Comparison of ENCODE assay signal across 8 cellular contexts in genomic region chr11:13465909-13466371, GRCh38. TPM values are rescaled to one million over a fixed set of nuclear protein-coding genes. Genes with fewer than 3 reads are reported as not detected.
DNase-seq lines count a peak whose midpoint lies in the region; ATAC-seq, FAIRE-seq and TF ChIP-seq lines count a peak whose summit lies in the region.

No MANE protein-coding gene starts in this region.

- no peak for ATAC-seq in K562
- ATAC-seq in lung (ENCODE audit: insufficient read depth, low FRiP score), result no peak

- no peak for TF ChIP-seq POLR2A in K562 (conservative IDR thresholded peaks at IDR 0.05)
- no peak for TF ChIP-seq POLR2A in suprapubic skin (IDR thresholded peaks at IDR 0.05)

- no peaks in the 10 kb centered on the region for H3K36me3 ChIP-seq in K562 (ENCODE audit: control insufficient read depth, insufficient read depth, low read length)
- H3K36me3 ChIP-seq in lung (ENCODE audit: control insufficient read depth in 2 of 2, insufficient read depth in 2 of 2, low read length in 2 of 2), result no peaks in the 10 kb centered on the region
- no peaks in the 10 kb centered on the region for H3K36me3 ChIP-seq in suprapubic skin

- CTCF ChIA-PET in K562 (lab: Yijun Ruan, JAX; ENCODE audit: low intra/inter-chr PET ratio), result no interaction called here
- CTCF ChIA-PET in activated naive CD4-positive, alpha-beta T cell treated with anti-CD3 and anti-CD28 coated beads for 36 hours (lab: Charles Lee), result interaction anchor here (0.8 to 3.4 kb wide), 8 partner anchors 9 to 84 kb away, joined by 3 to 20 read pairs (median 6); no protein-coding TSS in a partner anchor

- H3K4me1 ChIP-seq in K562 (replicated peaks in 1 of 2; ENCODE audit: control insufficient read depth in 2 of 2, insufficient read depth in 2 of 2, low read length in 2 of 2), result peaks cover 8 to 14% of the 10 kb centered on the region in 2 experiments
- H3K4me1 ChIP-seq in lung (ENCODE audit: control insufficient read depth in 2 of 2, insufficient read depth in 2 of 2, low read length in 2 of 2), result peaks cover 0 to 10% of the 10 kb centered on the region in 2 donors
- H3K4me1 ChIP-seq in suprapubic skin, result peaks cover 15% of the 10 kb centered on the region

- peak; percentile 21 to 51; a peak in 2 of 4 replicates for TF ChIP-seq RAD21 in K562 (CRISPR knock-in tag; conservative IDR thresholded peaks at IDR 0.05 in 1 of 2, IDR thresholded peaks at IDR 0.05 in 1 of 2)

- 2% methylated on average over 6 of the region's 6 CpGs for WGBS in K562 (ENCODE audit: insufficient coverage, low coverage, missing lambda C conversion rate)
- WGBS in lung, 2 donors, result 8 to 17% methylated on average over 6 of the region's 6 CpGs
- WGBS in suprapubic skin, result 8% methylated on average over 6 of the region's 6 CpGs

- no peak for DNase-seq in activated naive CD8-positive, alpha-beta T cell treated with anti-CD3 and anti-CD28 coated beads for 36 hours
- DNase-seq in NCI-H1694 treated with DMSO at 0.1 percent for 48 hours (lab: John Stamatoyannopoulos, UW), result peak; percentile 65
- DNase-seq in K562 (ENCODE audit: extremely low read depth in 1 of 4, low spot score in 3 of 4), result peak; percentile 11 to 28 (median 20)
- DNase-seq in lung (ENCODE audit: low spot score), result no peak
- no peak for DNase-seq in activated naive CD4-positive, alpha-beta T cell treated with anti-CD3 and anti-CD28 coated beads for 36 hours
- DNase-seq in suprapubic skin (ENCODE audit: low spot score in 2 of 2), result no peak
- no peak for DNase-seq in MV-4-11 (lab: John Stamatoyannopoulos, UW)

- peaks cover 27% of the 10 kb centered on the region for H3K4me1 Mint-ChIP-seq in activated naive CD8-positive, alpha-beta T cell (ENCODE audit: low read depth)
- peaks cover 16% of the 10 kb centered on the region for H3K4me1 Mint-ChIP-seq in activated naive CD8-positive, alpha-beta T cell treated with anti-CD3 and anti-CD28 coated beads for 36 hours
- H3K4me1 Mint-ChIP-seq in activated naive CD4-positive, alpha-beta T cell treated with anti-CD3 and anti-CD28 coated beads for 36 hours (ENCODE audit: low read depth), result peaks cover 17% of the 10 kb centered on the region

- no peaks in the 10 kb centered on the region for H3K27me3 ChIP-seq in K562 (ENCODE audit: control insufficient read depth in 2 of 2, insufficient read depth in 2 of 2, low read length in 2 of 2)
- no peaks in the 10 kb centered on the region for H3K27me3 ChIP-seq in lung (ENCODE audit: control insufficient read depth, insufficient read depth)
- peaks cover 10% of the 10 kb centered on the region for H3K27me3 ChIP-seq in suprapubic skin

- TF ChIP-seq CTCF in K562 (IDR thresholded peaks at IDR 0.05 in 2 of 3, conservative IDR thresholded peaks at IDR 0.05 in 1 of 3; ENCODE audit: insufficient read depth in 2 of 3, low read depth in 1 of 3, low read length in 3 of 3) (peak; percentile 19 to 56 (median 47); a peak in 3 of 6 replicates), lung (IDR thresholded peaks at IDR 0.05; ENCODE audit: control extremely low read depth, extremely low read depth) (peak; percentile 38), suprapubic skin (IDR thresholded peaks at IDR 0.05) (peak in 1 of 2 donors; percentile 50)

- no TSS peak for BruUV-seq in K562 (replicated peaks; lab: Mats Ljungman, UMichigan)

- H3K4me2 ChIP-seq in K562 (ENCODE audit: insufficient read depth, low read length), result no peak overlapping the region

- H3K9me3 Mint-ChIP-seq in activated naive CD8-positive, alpha-beta T cell (ENCODE audit: low read depth), result no peaks in the 10 kb centered on the region
- no peaks in the 10 kb centered on the region for H3K9me3 Mint-ChIP-seq in activated naive CD8-positive, alpha-beta T cell treated with anti-CD3 and anti-CD28 coated beads for 36 hours
- no peaks in the 10 kb centered on the region for H3K9me3 Mint-ChIP-seq in activated naive CD4-positive, alpha-beta T cell treated with anti-CD3 and anti-CD28 coated beads for 36 hours

- no peaks in the 10 kb centered on the region for H4K20me1 ChIP-seq in K562 (replicated peaks; ENCODE audit: control insufficient read depth, insufficient read depth, low read length)

- H3K27ac Mint-ChIP-seq in activated naive CD8-positive, alpha-beta T cell, result no peak overlapping the region
- no peak overlapping the region for H3K27ac Mint-ChIP-seq in activated naive CD8-positive, alpha-beta T cell treated with anti-CD3 and anti-CD28 coated beads for 36 hours
- no peak overlapping the region for H3K27ac Mint-ChIP-seq in activated naive CD4-positive, alpha-beta T cell treated with anti-CD3 and anti-CD28 coated beads for 36 hours

- no peak overlapping the region for H3K9ac ChIP-seq in K562 (ENCODE audit: insufficient read depth in 1 of 2, low read depth in 2 of 2, low read length in 2 of 2)

- peak overlapping the region; percentile 18 for H3K4me3 Mint-ChIP-seq in activated naive CD8-positive, alpha-beta T cell
- no peak overlapping the region for H3K4me3 Mint-ChIP-seq in activated naive CD8-positive, alpha-beta T cell treated with anti-CD3 and anti-CD28 coated beads for 36 hours
- H3K4me3 Mint-ChIP-seq in activated naive CD4-positive, alpha-beta T cell treated with anti-CD3 and anti-CD28 coated beads for 36 hours, result no peak overlapping the region

- H3K79me2 ChIP-seq in K562 (ENCODE audit: control insufficient read depth, insufficient read depth, low read length), result peaks cover 19% of the 10 kb centered on the region

- H3K9me1 ChIP-seq in K562 (ENCODE audit: control insufficient read depth, insufficient read depth, low read length), result no peaks in the 10 kb centered on the region

- in situ Hi-C loops in K562 (cut with MboI), result no loop called here

- no peak overlapping the region for H3K27ac ChIP-seq in K562 (ENCODE audit: extremely low read depth, low read depth, low read length)
- no peak overlapping the region for H3K27ac ChIP-seq in lung (ENCODE audit: low read depth in 1 of 2, low read length in 1 of 2)
- H3K27ac ChIP-seq in suprapubic skin, result no peak overlapping the region

- peak; percentile 6 for FAIRE-seq in K562 (lab: Jason Lieb, UNC)

- peak overlapping the region; percentile 1; the same call in 1 of the 2 replicates for H2AFZ ChIP-seq in K562 (ENCODE audit: low read depth, low read length)

- peaks cover 6% of the 10 kb centered on the region for H3K27me3 Mint-ChIP-seq in activated naive CD8-positive, alpha-beta T cell
- no peaks in the 10 kb centered on the region for H3K27me3 Mint-ChIP-seq in activated naive CD8-positive, alpha-beta T cell treated with anti-CD3 and anti-CD28 coated beads for 36 hours
- peaks cover 3% of the 10 kb centered on the region for H3K27me3 Mint-ChIP-seq in activated naive CD4-positive, alpha-beta T cell treated with anti-CD3 and anti-CD28 coated beads for 36 hours (ENCODE audit: low read depth)

- no peaks in the 10 kb centered on the region for H3K9me3 ChIP-seq in K562 (replicated peaks; ENCODE audit: control insufficient read depth, insufficient read depth, low read depth, low read length)
- H3K9me3 ChIP-seq in lung (ENCODE audit: control insufficient read depth in 2 of 2, insufficient read depth in 1 of 2, low read length in 1 of 2), result no peaks in the 10 kb centered on the region
- no peaks in the 10 kb centered on the region for H3K9me3 ChIP-seq in suprapubic skin

- no peak for TF ChIP-seq EP300 in K562 (IDR thresholded peaks at IDR 0.05; ENCODE audit: low read length)
- TF ChIP-seq EP300 in suprapubic skin (IDR thresholded peaks at IDR 0.05), result no peak

- POLR2A ChIA-PET in K562 (lab: Yijun Ruan, JAX), result no interaction called here

- H3K36me3 Mint-ChIP-seq in activated naive CD8-positive, alpha-beta T cell, result peaks cover 2% of the 10 kb centered on the region
- peaks cover 6% of the 10 kb centered on the region for H3K36me3 Mint-ChIP-seq in activated naive CD8-positive, alpha-beta T cell treated with anti-CD3 and anti-CD28 coated beads for 36 hours
- H3K36me3 Mint-ChIP-seq in activated naive CD4-positive, alpha-beta T cell treated with anti-CD3 and anti-CD28 coated beads for 36 hours (ENCODE audit: low read depth), result peaks cover 4% of the 10 kb centered on the region

- intact Hi-C loops in K562 (cut with micrococcal nuclease), result loop anchor here (10.0 kb wide), 3 partner anchors 111 to 229 kb away; partner anchors contain the start of gene FAR1
- intact Hi-C loops in activated naive CD4-positive, alpha-beta T cell treated with anti-CD3 and anti-CD28 coated beads for 36 hours (cut with micrococcal nuclease), result loop anchor here (2.0 to 5.0 kb wide), 2 partner anchors 114 to 501 kb away; no protein-coding TSS in a partner anchor

- H3K4me3 ChIP-seq in K562 (no peak overlapping the region), lung (no peak overlapping the region), suprapubic skin (no peak overlapping the region)

RNA-seq across cellular contexts. Expression of gene BTBD10, which starts 2.9 kb away (rescaled TPM):
- total RNA-seq in activated naive CD8-positive, alpha-beta T cell treated with anti-CD3 and anti-CD28 coated beads for 36 hours, result 10 to 100 TPM; 18.6 to 19.5 TPM
- total RNA-seq in K562 (2011; cell fraction: chromatin; rRNA removed; ENCODE audit: low replicate concordance), result 11.0 and 19.9 TPM in 2 replicates
- total RNA-seq in K562 (2011; cell fraction: nucleolus; rRNA removed), result 3.3 and 4.3 TPM in 2 replicates
- total RNA-seq in K562 (2011; cell fraction: nucleoplasm; rRNA removed), result 9.9 and 14.0 TPM in 2 replicates
- total RNA-seq in K562 (2014; rRNA removed) (15.3 and 16.1 TPM in 2 replicates), K562 (2014; rRNA removed; fragmentation: Illumina TruSeq; extraction: Trizol) (20.2 and 22.8 TPM in 2 replicates), K562 (2015; rRNA removed; fragmentation: Illumina TruSeq; extraction: Trizol) (20.9 and 22.8 TPM in 2 replicates), K562 (2021) (11.6 and 12.4 TPM in 2 replicates), lung (10 to 100 TPM; 22.6 to 51.5 TPM), suprapubic skin (10 to 100 TPM; 22.3 to 29.1 (median 25.7) TPM)
- polyA plus RNA-seq in K562 (2011; rRNA removed) (14.6 and 17.3 TPM in 2 replicates), K562 (2014; fragmentation: Illumina TruSeq; extraction: Trizol) (15.5 and 16.3 TPM in 2 replicates), K562 (2014; fragmentation: Nextera tagmentation; extraction: Ambion mirVana) (10 to 100 TPM; 13.4 to 21.4 TPM), K562 (2014; rRNA removed) (11.9 and 15.0 TPM in 2 replicates), lung (10 to 100 TPM in 1 of 2 donors, 1 to 10 TPM in 1; 9.9 to 19.8 TPM)
- polyA plus RNA-seq in K562 (2011; cell fraction: cytosol; rRNA removed), result 4.5 and 7.6 TPM in 2 replicates
- polyA plus RNA-seq in K562 (2011; cell fraction: nucleus; rRNA removed), result 6.4 and 8.2 TPM in 2 replicates
- 12.2 and 12.3 TPM in 2 replicates for polyA plus RNA-seq in K562 (2012)
- 42.9 and 48.8 TPM in 2 replicates for polyA minus RNA-seq in K562 (2011; rRNA and poly(A)+ RNA removed)
- polyA minus RNA-seq in K562 (2011; cell fraction: cytosol; rRNA and poly(A)+ RNA removed), result 6.6 and 12.0 TPM in 2 replicates
- polyA minus RNA-seq in K562 (2011; cell fraction: nucleus; rRNA and poly(A)+ RNA removed), result 8.9 and 16.7 TPM in 2 replicates
- total RNA-seq in activated naive CD4-positive, alpha-beta T cell treated with anti-CD3 and anti-CD28 coated beads for 36 hours, result 10 to 100 TPM; 20.9 to 21.0 TPM

RNA-seq across cellular contexts. Expression of gene PTH, which starts 29.9 kb away (rescaled TPM):
- not detected for total RNA-seq in activated naive CD8-positive, alpha-beta T cell treated with anti-CD3 and anti-CD28 coated beads for 36 hours
- not detected in 2 replicates for total RNA-seq in K562 (2011; cell fraction: chromatin; rRNA removed; ENCODE audit: low replicate concordance)
- not detected in 2 replicates for total RNA-seq in K562 (2011; cell fraction: nucleolus; rRNA removed)
- not detected in 2 replicates for total RNA-seq in K562 (2011; cell fraction: nucleoplasm; rRNA removed)
- total RNA-seq in K562 (2014; rRNA removed) (not detected in 2 replicates), K562 (2014; rRNA removed; fragmentation: Illumina TruSeq; extraction: Trizol) (not detected in 2 replicates), K562 (2015; rRNA removed; fragmentation: Illumina TruSeq; extraction: Trizol) (not detected in 2 replicates), K562 (2021) (not detected in 2 replicates), lung (not detected), suprapubic skin (not detected)
- polyA plus RNA-seq in K562 (2011; rRNA removed) (not detected in 2 replicates), K562 (2014; fragmentation: Illumina TruSeq; extraction: Trizol) (not detected in 2 replicates), K562 (2014; fragmentation: Nextera tagmentation; extraction: Ambion mirVana) (not detected), K562 (2014; rRNA removed) (not detected in 2 replicates), lung (not detected)
- not detected in 2 replicates for polyA plus RNA-seq in K562 (2011; cell fraction: cytosol; rRNA removed)
- not detected in 2 replicates for polyA plus RNA-seq in K562 (2011; cell fraction: nucleus; rRNA removed)
- polyA plus RNA-seq in K562 (2012), result not detected in 2 replicates
- not detected in 2 replicates for polyA minus RNA-seq in K562 (2011; rRNA and poly(A)+ RNA removed)
- not detected in 2 replicates for polyA minus RNA-seq in K562 (2011; cell fraction: cytosol; rRNA and poly(A)+ RNA removed)
- polyA minus RNA-seq in K562 (2011; cell fraction: nucleus; rRNA and poly(A)+ RNA removed), result not detected in 2 replicates
- not detected for total RNA-seq in activated naive CD4-positive, alpha-beta T cell treated with anti-CD3 and anti-CD28 coated beads for 36 hours

Comparison
In these comparisons a context has a peak if more than half of its experiments do, and no peak if none do; other contexts are left out.
1. DNase-seq: peak in NCI-H1694 treated with DMSO at 0.1 percent for 48 hours (single experiment) and K562 (4 of 4); none in activated naive CD8-positive, alpha-beta T cell treated with anti-CD3 and anti-CD28 coated beads for 36 hours (single experiment), lung (single experiment), activated naive CD4-positive, alpha-beta T cell treated with anti-CD3 and anti-CD28 coated beads for 36 hours (single experiment), suprapubic skin (0 of 2) and MV-4-11 (single experiment).